In the genomic region with DNA sequence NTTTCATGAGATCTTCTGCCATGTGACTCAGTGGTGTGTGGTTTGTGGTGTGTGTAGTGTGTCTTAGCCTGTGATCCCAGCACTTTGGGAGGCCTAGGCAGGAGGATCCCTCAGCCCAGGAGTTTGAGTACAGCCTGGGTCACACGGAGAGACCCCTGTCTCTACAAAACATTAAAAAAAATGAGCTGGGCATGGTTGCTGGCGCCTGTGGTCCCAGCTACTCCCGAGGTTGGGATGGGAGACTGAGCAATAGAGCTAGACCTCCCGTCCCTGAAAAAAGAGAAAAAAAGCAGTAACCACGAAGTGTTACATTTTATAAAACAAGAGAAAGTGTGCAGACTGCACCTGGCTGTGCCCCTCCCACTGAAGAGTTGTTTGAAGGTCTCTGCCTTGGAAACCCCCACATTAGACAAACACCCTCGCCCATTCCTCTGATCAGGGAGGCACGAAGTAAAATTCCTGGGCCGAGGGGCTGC, we compare ENCODE assay signal across 11 cellular contexts. TPM values are rescaled to one million over a fixed set of nuclear protein-coding genes. Genes with fewer than 3 reads are reported as not detected.
A peak's percentile ranks its signal among the peaks of the same experiment; 100 is the strongest.
DNase-seq lines count a peak whose midpoint lies in the region; ATAC-seq, FAIRE-seq and TF ChIP-seq lines count a peak whose summit lies in the region.
"Had no signal": no experiment of that assay in that cellular context is flagged by ENCODE, and none has a peak within 500 bp of the region (broad histone marks: within the 10 kb centered on the region; RNA-seq: fewer than 3 reads in every experiment).

No MANE protein-coding gene starts in this region.

- no peaks in the 10 kb centered on the region for H3K9me3 ChIP-seq in kidney (ENCODE audit: control insufficient read depth in 1 of 2, low read length in 2 of 2)
- H3K9me3 ChIP-seq: lower lobe of right lung had no signal

- no peak for FAIRE-seq in kidney (lab: Jason Lieb, UNC)

- TF ChIP-seq CTCF in AG10803 (conservative IDR thresholded peaks at IDR 0.05; ENCODE audit: low read length) (no peak), activated B cell treated with CpG ODN at 0.5 μM for 24 hours (IDR thresholded peaks at IDR 0.05) (no peak), kidney (IDR thresholded peaks at IDR 0.05; ENCODE audit: borderline replicate concordance, extremely low read depth, insufficient read depth) (no peak)

- peaks cover 13% of the 10 kb centered on the region for H3K27me3 Mint-ChIP-seq in activated B cell treated with CpG ODN at 0.5 μM for 24 hours

- peaks cover 6% of the 10 kb centered on the region in 2 donors for H3K4me1 ChIP-seq in kidney (ENCODE audit: control insufficient read depth in 1 of 2, insufficient read depth in 1 of 2, low read depth in 1 of 2, low read length in 2 of 2)

- no peak overlapping the region for H3K4me3 ChIP-seq in AG10803 (ENCODE audit: low read length)
- no peak overlapping the region for H3K4me3 ChIP-seq in kidney (ENCODE audit: low read length in 2 of 2)
- H3K4me3 ChIP-seq: lower lobe of right lung had no signal

- POLR2A ChIA-PET in activated B cell treated with CpG ODN at 0.5 μM for 24 hours (lab: Charles Lee), result no interaction called here

- peaks cover 13% of the 10 kb centered on the region for H3K4me1 Mint-ChIP-seq in activated B cell treated with CpG ODN at 0.5 μM for 24 hours

- no peaks in the 10 kb centered on the region for H3K36me3 ChIP-seq in kidney (ENCODE audit: control insufficient read depth in 1 of 2, insufficient read depth in 2 of 2, low read length in 2 of 2)
- H3K36me3 ChIP-seq: lower lobe of right lung had no signal

- peak; percentile 17 for DNase-seq in AG10803 (ENCODE audit: low read depth)
- DNase-seq in D341Med (ENCODE audit: low spot score), result peak; percentile 17
- DNase-seq in activated B cell treated with CpG ODN at 0.5 μM for 24 hours, result no peak
- DNase-seq in kidney, result peak; percentile 4
- DNase-seq in Kasumi-1 (lab: John Stamatoyannopoulos, UW), result no peak
- DNase-seq in left ventricle myocardium superior, result no peak
- DNase-seq: cerebellar nuclear complex had no signal

- CTCF ChIA-PET in activated B cell treated with CpG ODN at 0.5 μM for 24 hours (lab: Charles Lee), result interaction anchor here (0.6 kb wide), 1 partner anchor 695 kb away, joined by 3 read pairs; no protein-coding TSS in a partner anchor

- intact Hi-C loops in activated B cell treated with CpG ODN at 0.5 μM for 24 hours (cut with micrococcal nuclease) (no loop called here), kidney (cut with DNase I) (no loop called here), left ventricle myocardium superior (cut with micrococcal nuclease) (no loop called here)

- peak; percentile 25 for ATAC-seq in activated B cell treated with CpG ODN at 0.5 μM for 24 hours (ENCODE audit: low read depth)
- no peak for ATAC-seq in HG03097 (IDR thresholded peaks at IDR 0.05; ENCODE audit: low FRiP score, unreplicated experiment)
- ATAC-seq in GM21390 (IDR thresholded peaks at IDR 0.05; ENCODE audit: unreplicated experiment), result no peak
- no peak for ATAC-seq in left ventricle myocardium superior
- ATAC-seq: HCT116 had no signal

- H3K27ac ChIP-seq in kidney (ENCODE audit: low read depth in 2 of 2, low read length in 2 of 2), result no peak overlapping the region
- H3K27ac ChIP-seq: lower lobe of right lung had no signal

- H3K9me3 Mint-ChIP-seq in activated B cell treated with CpG ODN at 0.5 μM for 24 hours, result no peaks in the 10 kb centered on the region

- H3K9ac ChIP-seq in kidney (ENCODE audit: low read length in 2 of 2), result no peak overlapping the region

- H3K4me3 Mint-ChIP-seq in activated B cell treated with CpG ODN at 0.5 μM for 24 hours, result no peak overlapping the region

- no peaks in the 10 kb centered on the region for H3K36me3 Mint-ChIP-seq in activated B cell treated with CpG ODN at 0.5 μM for 24 hours (ENCODE audit: low read depth)

- peak overlapping the region; percentile 5 for H3K27ac Mint-ChIP-seq in activated B cell treated with CpG ODN at 0.5 μM for 24 hours

RNA-seq across cellular contexts. Expression of gene RNU6ATAC, which starts 21.2 kb away (rescaled TPM):
- 86.6 and 120 TPM in 2 replicates for total RNA-seq in activated B cell treated with CpG ODN at 0.5 μM for 24 hours
- 232 TPM for total RNA-seq in kidney
- not detected for polyA plus RNA-seq in kidney (ENCODE audit: insufficient read depth, low read depth, low replicate concordance)
- 94.3 TPM for total RNA-seq in left ventricle myocardium superior

RNA-seq across cellular contexts. Expression of gene WDR5, which starts 49.7 kb away (rescaled TPM):
- 20.8 and 22.4 TPM in 2 replicates for total RNA-seq in activated B cell treated with CpG ODN at 0.5 μM for 24 hours
- total RNA-seq in kidney, result 25.4 TPM
- polyA plus RNA-seq in kidney (ENCODE audit: insufficient read depth, low read depth, low replicate concordance), result 18.8 TPM
- 19.6 TPM for total RNA-seq in left ventricle myocardium superior

Comparison
In these comparisons a context has a peak if more than half of its experiments do, and no peak if none do; other contexts are left out.
1. DNase-seq: peak in AG10803 (single experiment), D341Med (single experiment) and kidney (single experiment); none in activated B cell treated with CpG ODN at 0.5 μM for 24 hours (single experiment), Kasumi-1 (0 of 2) and left ventricle myocardium superior (single experiment).